ENCODE assay signal across 11 cellular contexts in genomic region chr3:115713247-115713646, GRCh38.
A peak's percentile ranks its signal among the peaks of the same experiment; 100 is the strongest.
DNase-seq lines count a peak whose midpoint lies in the region; ATAC-seq, FAIRE-seq and TF ChIP-seq lines count a peak whose summit lies in the region.
"Had no signal": no experiment of that assay in that cellular context is flagged by ENCODE, and none has a peak within 500 bp of the region (broad histone marks: within the 10 kb centered on the region; RNA-seq: fewer than 3 reads in every experiment).

No MANE protein-coding gene starts in this region.

- TF ChIP-seq POLR2A in GM12891 (IDR thresholded peaks at IDR 0.05; ENCODE audit: low read depth, low read length), result no peak

- intact Hi-C loops in left lung (cut with DNase I), result no loop called here

- no peaks in the 10 kb centered on the region for H3K9me3 ChIP-seq in left lung
- H3K9me3 ChIP-seq: psoas muscle had no signal

- no peak for FAIRE-seq in GM12891 (lab: Jason Lieb, UNC)

- no peaks in the 10 kb centered on the region for H3K36me3 ChIP-seq in left lung

- H3K4me3 ChIP-seq in left lung, result no peak overlapping the region
- H3K4me3 ChIP-seq: psoas muscle had no signal

- no peaks in the 10 kb centered on the region for H3K4me1 ChIP-seq in left lung
- H3K4me1 ChIP-seq: psoas muscle had no signal

- DNase-seq in DMS 273 treated with DMSO at 0.1 percent for 48 hours (lab: John Stamatoyannopoulos, UW), result peak; percentile 77
- DNase-seq in NCI-H2029 (lab: John Stamatoyannopoulos, UW), result peak; percentile 72
- peak; percentile 98 for DNase-seq in SK-N-DZ (ENCODE audit: low spot score)
- DNase-seq in left lung, result peak; percentile 57 to 58
- DNase-seq in GM12891 (ENCODE audit: insufficient read length, low spot score), result no peak
- no peak for DNase-seq in OCI-M2 (lab: John Stamatoyannopoulos, UW; ENCODE audit: unreplicated experiment)
- DNase-seq: CD4-positive, alpha-beta T cell; KG1 had no signal

- no peak overlapping the region for H3K27ac ChIP-seq in left lung
- H3K27ac ChIP-seq: psoas muscle had no signal

- peak; percentile 87 for ATAC-seq in left lung
- no peak for ATAC-seq in GM21447 (IDR thresholded peaks at IDR 0.05; ENCODE audit: unreplicated experiment)
- ATAC-seq in HG03139 (IDR thresholded peaks at IDR 0.05; ENCODE audit: unreplicated experiment), result no peak
- ATAC-seq: psoas muscle had no signal

- H3K27me3 ChIP-seq in left lung, result no peaks in the 10 kb centered on the region

- TF ChIP-seq CTCF in left lung (IDR thresholded peaks at IDR 0.05), result no peak

TF ChIP-seq in GM12891, 5 proteins besides CTCF, POLR2A, EP300 and RAD21:
- no peak for TF ChIP-seq POU2F2 (IDR thresholded peaks at IDR 0.05; ENCODE audit: low read depth, low read length)
- TF ChIP-seq PAX5 (IDR thresholded peaks at IDR 0.05; ENCODE audit: insufficient read depth, low read length, severe bottlenecking), result no peak
- TF ChIP-seq TAF1 (IDR thresholded peaks at IDR 0.05; ENCODE audit: low read depth, low read length), result no peak
- TF ChIP-seq POLR2AphosphoS5 (IDR thresholded peaks at IDR 0.05; ENCODE audit: low read depth, low read length), result no peak
- TF ChIP-seq SPI1 (IDR thresholded peaks at IDR 0.05; ENCODE audit: low read depth, low read length), result no peak

Comparison
In these comparisons a context has a peak if more than half of its experiments do, and no peak if none do; other contexts are left out.
1. DNase-seq: peak in DMS 273 treated with DMSO at 0.1 percent for 48 hours (single experiment), NCI-H2029 (single experiment), SK-N-DZ (single experiment) and left lung (2 of 2); none in GM12891 (single experiment) and OCI-M2 (single experiment).